ENCODE assay signal across 22 cellular contexts in genomic region chr2:8394569-8395359, GRCh38.
"Had no signal": no experiment of that assay in that cellular context is flagged by ENCODE, and none has a peak within 500 bp of the region (broad histone marks: within the 10 kb centered on the region; RNA-seq: fewer than 3 reads in every experiment).

No MANE protein-coding gene starts in this region.

- H3K36me3 ChIP-seq: left ventricle myocardium inferior, stomach, suprapubic skin, tibial nerve had no signal

- H3K9me3 Mint-ChIP-seq: mesothelial cell of epicardium had no signal

- H3K27ac ChIP-seq: left ventricle myocardium inferior, parathyroid adenoma, skin epidermis, stomach, suprapubic skin, tibial nerve had no signal

- H3K9ac ChIP-seq: parathyroid adenoma had no signal

- H3K9me3 ChIP-seq: left ventricle myocardium inferior, stomach, suprapubic skin, tibial nerve had no signal

- H3K27ac Mint-ChIP-seq: activated naive CD4-positive, alpha-beta T cell treated with anti-CD3 and anti-CD28 coated beads for 36 hours; activated naive CD8-positive, alpha-beta T cell treated with anti-CD3 and anti-CD28 coated beads, Interleukin-2, amount 10 ng/mL, durations not matched to agents 7 days and 5 days; mesothelial cell of epicardium had no signal

- H3K4me3 Mint-ChIP-seq: activated naive CD4-positive, alpha-beta T cell treated with anti-CD3 and anti-CD28 coated beads for 36 hours; activated naive CD8-positive, alpha-beta T cell treated with anti-CD3 and anti-CD28 coated beads, Interleukin-2, amount 10 ng/mL, durations not matched to agents 7 days and 5 days; mesothelial cell of epicardium had no signal

- DNase-seq: activated CD4-positive, alpha-beta T cell treated with anti-CD3 and anti-CD28 coated beads for 1 hour; activated CD4-positive, alpha-beta T cell treated with anti-CD3 and anti-CD28 coated beads, Interleukin-2, amount 50 U/mL, for 1 hour; activated CD8-positive, alpha-beta memory T cell treated with anti-CD3 and anti-CD28 coated beads, Interleukin-2, amount 50 U/mL, for 48 hours; activated effector memory CD4-positive, alpha-beta T cell treated with Interleukin-2 at 50 U/mL for 16 hours; activated naive CD4-positive, alpha-beta T cell treated with anti-CD3 and anti-CD28 coated beads for 36 hours; activated naive CD8-positive, alpha-beta T cell treated with anti-CD3 and anti-CD28 coated beads, Interleukin-2, amount 10 ng/mL, durations not matched to agents 7 days and 5 days; activated T-cell treated with anti-CD3 and anti-CD28 coated beads, Interleukin-2, amount 50 U/mL, for 48 hours; amniotic stem cell; cortex of kidney; foreskin melanocyte; kidney glomerular epithelial cell; left ventricle myocardium inferior; mammary epithelial cell; naive thymus-derived CD8-positive, alpha-beta T cell; right cardiac atrium; stimulated activated CD4-positive, alpha-beta T cell treated with anti-CD3 and anti-CD28 coated beads, Interleukin-1b, Interleukin-23, amount 100 ng/mL, for 48 hours; stomach had no signal

- H3K4me3 ChIP-seq: left ventricle myocardium inferior, skin epidermis, stomach, suprapubic skin, tibial nerve had no signal

- H3K4me1 ChIP-seq: parathyroid adenoma, suprapubic skin, tibial nerve had no signal

- H3K27me3 ChIP-seq: stomach, suprapubic skin, tibial nerve had no signal

- H3K36me3 Mint-ChIP-seq: mesothelial cell of epicardium; naive thymus-derived CD8-positive, alpha-beta T cell had no signal

- ATAC-seq: naive thymus-derived CD8-positive, alpha-beta T cell; right cardiac atrium had no signal
